14 cellular contexts compared by ENCODE assay signal in the genomic region with DNA sequence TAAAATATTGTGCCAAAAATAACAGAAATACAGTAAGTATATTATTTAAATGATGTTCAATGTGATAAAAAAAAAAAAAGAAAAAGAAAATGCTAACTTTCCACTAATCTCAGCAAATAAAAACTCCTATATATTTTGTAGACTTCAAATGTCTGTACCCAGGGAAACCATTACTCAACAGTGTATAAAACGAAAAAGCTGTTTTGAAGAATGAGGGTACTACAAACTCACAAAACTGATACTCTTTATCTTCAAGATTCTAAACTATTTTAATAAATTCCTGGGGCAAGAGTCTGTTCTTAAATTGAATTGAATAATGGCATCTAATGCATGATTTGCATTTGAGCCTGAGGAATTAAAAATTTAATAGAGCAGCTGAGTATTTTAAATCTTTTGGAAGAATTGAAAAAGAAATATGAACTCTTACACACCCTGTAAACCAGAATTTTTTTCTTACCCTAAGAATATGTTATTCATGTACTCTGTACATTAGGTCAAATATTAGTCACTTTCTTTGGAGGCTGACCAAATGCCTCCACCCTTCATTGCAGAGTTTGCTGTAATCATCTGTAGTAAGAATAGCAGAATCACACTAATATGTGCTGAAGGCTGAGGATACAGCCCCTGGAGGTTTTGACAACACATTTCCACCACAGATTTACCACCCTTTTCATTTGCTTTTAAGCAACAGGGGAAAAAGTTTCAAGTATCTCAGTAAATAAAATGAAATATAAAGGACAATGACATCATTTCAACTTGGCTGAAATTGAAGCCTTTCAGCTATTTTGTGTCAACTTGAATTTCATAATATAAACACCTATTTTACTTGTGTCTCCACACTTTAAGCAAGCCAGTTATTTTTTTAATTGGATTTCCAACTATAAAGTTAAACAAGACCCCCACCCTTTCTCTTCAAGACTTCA.
A peak's percentile ranks its signal among the peaks of the same experiment; 100 is the strongest.
DNase-seq lines count a peak whose midpoint lies in the region; FAIRE-seq and TF ChIP-seq lines count a peak whose summit lies in the region.
"Had no signal": no experiment of that assay in that cellular context is flagged by ENCODE, and none has a peak within 500 bp of the region (broad histone marks: within the 10 kb centered on the region; RNA-seq: fewer than 3 reads in every experiment).

No MANE protein-coding gene starts in this region.

- CTCF ChIA-PET in CD8-positive, alpha-beta memory T cell (lab: Charles Lee), result no interaction called here

- H3F3A ChIP-seq in neural progenitor cell (ENCODE audit: low read depth), result no peaks in the 10 kb centered on the region

- intact Hi-C loops in esophagus muscularis mucosa (cut with DNase I), result no loop called here

- no peak overlapping the region for H3K9ac ChIP-seq in neural progenitor cell

- H3K27me3 Mint-ChIP-seq in mesothelial cell of epicardium (ENCODE audit: low read depth), result no peaks in the 10 kb centered on the region
- H3K27me3 Mint-ChIP-seq in neural progenitor cell (ENCODE audit: insufficient read depth, low read depth), result no peaks in the 10 kb centered on the region
- peaks cover 0 to 16% of the 10 kb centered on the region in 2 donors for H3K27me3 Mint-ChIP-seq in CD8-positive, alpha-beta memory T cell

- H4K20me1 ChIP-seq in neural progenitor cell (ENCODE audit: low read depth), result no peaks in the 10 kb centered on the region

- no peaks in the 10 kb centered on the region for H3K36me3 ChIP-seq in esophagus muscularis mucosa
- no peaks in the 10 kb centered on the region for H3K36me3 ChIP-seq in neural progenitor cell
- H3K36me3 ChIP-seq in CD8-positive, alpha-beta memory T cell (ENCODE audit: insufficient read depth, low read length), result no peaks in the 10 kb centered on the region
- H3K36me3 ChIP-seq: HAP-1 had no signal

- whole genome bisulfite sequencing in esophagus muscularis mucosa, result 49% methylated on average over 1 of the region's 1 CpG

- H3K4me1 ChIP-seq in esophagus muscularis mucosa (peaks cover 21 to 61% (median 48%) of the 10 kb centered on the region in 4 donors), neural progenitor cell (peaks cover 6% of the 10 kb centered on the region)
- H3K4me1 ChIP-seq in CD8-positive, alpha-beta memory T cell (ENCODE audit: insufficient read depth, low read length), result no peaks in the 10 kb centered on the region
- H3K4me1 ChIP-seq: HAP-1, psoas muscle had no signal

- H3K9me3 ChIP-seq in esophagus muscularis mucosa (no peaks in the 10 kb centered on the region), neural progenitor cell (ENCODE audit: low read depth) (no peaks in the 10 kb centered on the region)
- H3K9me3 ChIP-seq in CD8-positive, alpha-beta memory T cell (ENCODE audit: low read length), result no peaks in the 10 kb centered on the region
- H3K9me3 ChIP-seq: HAP-1, psoas muscle had no signal

- no peaks in the 10 kb centered on the region for H3K79me2 ChIP-seq in neural progenitor cell (ENCODE audit: low read depth)

- no peak for TF ChIP-seq POLR2A in esophagus muscularis mucosa (IDR thresholded peaks at IDR 0.05; ENCODE audit: low read depth)

- H3K27ac ChIP-seq in esophagus muscularis mucosa (replicated peaks in 1 of 4), result peak overlapping the region; percentile 4 to 46 (median 36)
- no peak overlapping the region for H3K27ac ChIP-seq in neural progenitor cell
- no peak overlapping the region for H3K27ac ChIP-seq in CD8-positive, alpha-beta memory T cell (ENCODE audit: low read depth, low read length)
- H3K27ac ChIP-seq: psoas muscle had no signal

- H3K4me1 Mint-ChIP-seq in mesothelial cell of epicardium (peaks cover 19% of the 10 kb centered on the region), neural progenitor cell (peaks cover 4% of the 10 kb centered on the region)
- H3K4me1 Mint-ChIP-seq in CD8-positive, alpha-beta memory T cell, result no peaks in the 10 kb centered on the region
- H3K4me1 Mint-ChIP-seq: immature natural killer cell had no signal

- no peak overlapping the region for H3K4me2 ChIP-seq in neural progenitor cell

- H3K27me3 ChIP-seq in esophagus muscularis mucosa (no peaks in the 10 kb centered on the region), neural progenitor cell (no peaks in the 10 kb centered on the region)
- no peaks in the 10 kb centered on the region for H3K27me3 ChIP-seq in CD8-positive, alpha-beta memory T cell (ENCODE audit: insufficient read depth, low read length, poor library complexity, severe bottlenecking)

- peak; percentile 92 for DNase-seq in EL
- no peak for DNase-seq in RCC 7860 (ENCODE audit: low spot score)
- no peak for DNase-seq in esophagus muscularis mucosa (ENCODE audit: extremely low spot score)
- no peak for DNase-seq in mesothelial cell of epicardium (ENCODE audit: low spot score in 2 of 2, unreplicated experiment in 2 of 2)
- DNase-seq in AML-193 (lab: John Stamatoyannopoulos, UW), result no peak
- no peak for DNase-seq in neural progenitor cell (ENCODE audit: low spot score)
- no peak for DNase-seq in CD8-positive, alpha-beta memory T cell
- no peak for DNase-seq in activated CD4-positive, alpha-beta T cell treated with anti-CD3 and anti-CD28 coated beads for 4 hours
- DNase-seq: activated T-cell treated with anti-CD3 and anti-CD28 coated beads, Interleukin-2, amount 50 U/mL, for 4 hours; immature natural killer cell; NCI-H524; psoas muscle had no signal

- FAIRE-seq in RCC 7860 (lab: Jason Lieb, UNC), result peak; percentile 47
- FAIRE-seq: colon had no signal

- H3K4me3 ChIP-seq in esophagus muscularis mucosa (no peak overlapping the region), neural progenitor cell (no peak overlapping the region)
- H3K4me3 ChIP-seq in CD8-positive, alpha-beta memory T cell (ENCODE audit: low read length), result no peak overlapping the region
- H3K4me3 ChIP-seq: HAP-1, psoas muscle had no signal

- TF ChIP-seq EP300 in esophagus muscularis mucosa (IDR thresholded peaks at IDR 0.05), result no peak

- H3K4me3 Mint-ChIP-seq in mesothelial cell of epicardium, result no peak overlapping the region
- no peak overlapping the region for H3K4me3 Mint-ChIP-seq in neural progenitor cell
- H3K4me3 Mint-ChIP-seq in CD8-positive, alpha-beta memory T cell, result no peak overlapping the region
- H3K4me3 Mint-ChIP-seq: activated T-cell treated with anti-CD3 and anti-CD28 coated beads, Interleukin-2, amount 50 U/mL, for 4 hours; immature natural killer cell had no signal

- TF ChIP-seq CTCF in esophagus muscularis mucosa (IDR thresholded peaks at IDR 0.05) (no peak), mesothelial cell of epicardium (IDR thresholded peaks at IDR 0.05; ENCODE audit: unreplicated experiment) (no peak), neural progenitor cell (IDR thresholded peaks at IDR 0.05) (no peak)

- H3K36me3 Mint-ChIP-seq in mesothelial cell of epicardium, result peaks cover 8% of the 10 kb centered on the region
- H3K36me3 Mint-ChIP-seq in neural progenitor cell, result no peaks in the 10 kb centered on the region
- H3K36me3 Mint-ChIP-seq in CD8-positive, alpha-beta memory T cell, result no peaks in the 10 kb centered on the region
- H3K36me3 Mint-ChIP-seq: immature natural killer cell had no signal

- POLR2A ChIA-PET in CD8-positive, alpha-beta memory T cell (lab: Charles Lee), result no interaction called here

- peaks cover 22% of the 10 kb centered on the region for H3K9me3 Mint-ChIP-seq in mesothelial cell of epicardium
- H3K9me3 Mint-ChIP-seq in neural progenitor cell, result peaks cover 5% of the 10 kb centered on the region
- peaks cover 0 to 7% (median 2%) of the 10 kb centered on the region in 5 donors for H3K9me3 Mint-ChIP-seq in CD8-positive, alpha-beta memory T cell

- H2AFZ ChIP-seq in neural progenitor cell (replicated peaks), result no peak overlapping the region

- H3K27ac Mint-ChIP-seq in mesothelial cell of epicardium, result peak overlapping the region; percentile 36
- no peak overlapping the region for H3K27ac Mint-ChIP-seq in neural progenitor cell
- H3K27ac Mint-ChIP-seq in CD8-positive, alpha-beta memory T cell, result no peak overlapping the region
- H3K27ac Mint-ChIP-seq: immature natural killer cell had no signal

Comparison
In these comparisons a context has a peak if more than half of its experiments do, and no peak if none do; other contexts are left out.
1. H3K27ac ChIP-seq: peak in esophagus muscularis mucosa (4 of 4); none in neural progenitor cell (single experiment) and CD8-positive, alpha-beta memory T cell (single experiment).